24 cellular contexts compared by ENCODE assay signal in the genomic region with DNA sequence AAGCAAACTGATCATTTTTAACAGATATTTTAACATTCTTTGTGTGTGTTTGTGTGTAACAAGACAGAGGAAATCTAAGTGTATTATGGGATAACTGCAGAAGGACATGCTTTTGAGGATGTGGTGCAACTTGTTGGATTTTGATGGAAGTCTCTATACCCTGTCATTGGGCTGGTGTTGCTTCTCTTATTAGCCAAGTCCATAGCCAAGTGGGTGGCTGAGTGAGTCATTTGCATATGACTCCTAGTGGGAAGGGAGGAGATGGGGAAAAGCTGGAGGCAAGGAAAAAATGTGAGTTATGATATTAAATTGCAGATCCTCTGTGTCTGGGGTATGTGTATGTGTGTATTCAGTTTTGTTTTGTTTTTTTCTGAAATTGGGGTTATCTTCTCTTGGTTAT.
"Had no signal": no experiment of that assay in that cellular context is flagged by ENCODE, and none has a peak within 500 bp of the region (broad histone marks: within the 10 kb centered on the region; RNA-seq: fewer than 3 reads in every experiment).

No MANE protein-coding gene starts in this region.

- H3K36me3 Mint-ChIP-seq: naive thymus-derived CD4-positive, alpha-beta T cell; stimulated activated memory B cell treated with anti-CD40 and anti-IgM and Interleukin-4, amounts not matched to agents 10 μg/mL and 1 μg/mL and 100 μg/mL, for 72 hours had no signal

- H3K4me3 ChIP-seq: dorsolateral prefrontal cortex, esophagus squamous epithelium, prostate gland, spleen, tibial artery, upper lobe of left lung, uterus had no signal

- H3K36me3 ChIP-seq: esophagus squamous epithelium, prostate gland, spleen, tibial artery, upper lobe of left lung, uterus had no signal

- H3K4me3 Mint-ChIP-seq: effector memory CD8-positive, alpha-beta T cell; naive thymus-derived CD4-positive, alpha-beta T cell; nephron progenitor cell; stimulated activated memory B cell treated with anti-CD40 and anti-IgM and Interleukin-4, amounts not matched to agents 10 μg/mL and 1 μg/mL and 100 μg/mL, for 72 hours; stimulated activated naive CD8-positive, alpha-beta T cell treated with anti-CD3 and anti-CD28 coated beads, Interleukin-15, Interleukin-2, amounts not matched to agents 100 ng/mL and 50 ng/mL, for 24 hours had no signal

- H3K9me3 ChIP-seq: esophagus squamous epithelium, prostate gland, spleen, tibial artery, upper lobe of left lung, uterus had no signal

- H3K79me2 ChIP-seq: parathyroid adenoma had no signal

- H3K4me1 Mint-ChIP-seq: naive thymus-derived CD4-positive, alpha-beta T cell; nephron progenitor cell; stimulated activated memory B cell treated with anti-CD40 and anti-IgM and Interleukin-4, amounts not matched to agents 10 μg/mL and 1 μg/mL and 100 μg/mL, for 72 hours had no signal

- H3K27me3 Mint-ChIP-seq: effector memory CD8-positive, alpha-beta T cell; naive thymus-derived CD4-positive, alpha-beta T cell; stimulated activated memory B cell treated with anti-CD40 and anti-IgM and Interleukin-4, amounts not matched to agents 10 μg/mL and 1 μg/mL and 100 μg/mL, for 72 hours; stimulated activated naive CD8-positive, alpha-beta T cell treated with anti-CD3 and anti-CD28 coated beads, Interleukin-15, Interleukin-2, amounts not matched to agents 100 ng/mL and 50 ng/mL, for 24 hours had no signal

- H3K27ac Mint-ChIP-seq: effector memory CD8-positive, alpha-beta T cell; naive thymus-derived CD4-positive, alpha-beta T cell; nephron progenitor cell; stimulated activated memory B cell treated with anti-CD40 and anti-IgM and Interleukin-4, amounts not matched to agents 10 μg/mL and 1 μg/mL and 100 μg/mL, for 72 hours; stimulated activated naive CD8-positive, alpha-beta T cell treated with anti-CD3 and anti-CD28 coated beads, Interleukin-15, Interleukin-2, amounts not matched to agents 100 ng/mL and 50 ng/mL, for 24 hours had no signal

- H3K27ac ChIP-seq: dorsolateral prefrontal cortex, esophagus squamous epithelium, foreskin keratinocyte, parathyroid adenoma, prostate gland, spleen, tibial artery, upper lobe of left lung, uterus had no signal

- DNase-seq: cortex of kidney; effector memory CD8-positive, alpha-beta T cell; esophagus squamous epithelium; hippocampal formation; islet precursor cell; mammary epithelial cell; naive thymus-derived CD4-positive, alpha-beta T cell; nephron progenitor cell; retina; spleen; stimulated activated CD4-positive, alpha-beta T cell treated with anti-CD3 and anti-CD28 coated beads, Interleukin-15, amount 100 ng/mL, for 24 hours; stimulated activated CD4-positive, alpha-beta T cell treated with anti-CD3 and anti-CD28 coated beads, Interleukin-1b, Interleukin-23, amount 100 ng/mL, for 48 hours; stimulated activated CD4-positive, alpha-beta T cell treated with anti-CD3 and anti-CD28 coated beads, Interleukin-4, amount 100 ng/mL, for 24 hours; tibial artery; upper lobe of left lung; uterus had no signal

- H3K9me3 Mint-ChIP-seq: nephron progenitor cell; stimulated activated memory B cell treated with anti-CD40 and anti-IgM and Interleukin-4, amounts not matched to agents 10 μg/mL and 1 μg/mL and 100 μg/mL, for 72 hours had no signal

- H3K27me3 ChIP-seq: dorsolateral prefrontal cortex, esophagus squamous epithelium, foreskin keratinocyte, spleen, tibial artery, upper lobe of left lung, uterus had no signal

- H3K9ac ChIP-seq: parathyroid adenoma had no signal

- ATAC-seq: effector memory CD8-positive, alpha-beta T cell; foreskin keratinocyte; left lobe of liver; naive thymus-derived CD4-positive, alpha-beta T cell; sciatic nerve; stimulated activated memory B cell treated with anti-CD40 and anti-IgM and Interleukin-4, amounts not matched to agents 10 μg/mL and 1 μg/mL and 100 μg/mL, for 72 hours had no signal

- H2AFZ ChIP-seq: parathyroid adenoma had no signal

- H3K4me1 ChIP-seq: esophagus squamous epithelium, foreskin keratinocyte, parathyroid adenoma, prostate gland, spleen, tibial artery, upper lobe of left lung, uterus had no signal
